16 cellular contexts compared by ENCODE assay signal in genomic region chr3:30638685-30639412, GRCh38. TPM values are rescaled to one million over a fixed set of nuclear protein-coding genes. Genes with fewer than 3 reads are reported as not detected.
A peak's percentile ranks its signal among the peaks of the same experiment; 100 is the strongest.
DNase-seq lines count a peak whose midpoint lies in the region; ATAC-seq and TF ChIP-seq lines count a peak whose summit lies in the region.
"Had no signal": no experiment of that assay in that cellular context is flagged by ENCODE, and none has a peak within 500 bp of the region (broad histone marks: within the 10 kb centered on the region; RNA-seq: fewer than 3 reads in every experiment).

No MANE protein-coding gene starts in this region.

- intact Hi-C loops in Right ventricle myocardium inferior (cut with DNase I) (no loop called here), cardiac septum (cut with DNase I) (no loop called here), uterus (cut with DNase I; ENCODE audit: low total_unique reads) (no loop called here)
- intact Hi-C loops in activated CD4-positive, alpha-beta memory T cell treated with anti-CD3 and anti-CD28 coated beads for 36 hours (cut with micrococcal nuclease) = no loop called here

- H3K4me1 Mint-ChIP-seq in activated CD4-positive, alpha-beta memory T cell treated with anti-CD3 and anti-CD28 coated beads for 36 hours (ENCODE audit: low read depth) = peaks cover 87% of the 10 kb centered on the region
- peaks cover 99 to 100% of the 10 kb centered on the region in 2 donors for H3K4me1 Mint-ChIP-seq in immature natural killer cell

- CTCF ChIA-PET in activated CD4-positive, alpha-beta memory T cell treated with anti-CD3 and anti-CD28 coated beads for 36 hours (lab: Charles Lee) = interaction anchor here (0.8 to 1.3 kb wide), 4 partner anchors 16 to 55 kb away, joined by 3 to 6 read pairs (median 3); no protein-coding TSS in a partner anchor

- H3K4me1 ChIP-seq in uterus = peaks cover 16 to 29% of the 10 kb centered on the region in 2 donors

- no peaks in the 10 kb centered on the region for H3K36me3 ChIP-seq in uterus
- H3K36me3 ChIP-seq: gastroesophageal sphincter, pancreas, thyroid gland had no signal

- TF ChIP-seq POLR2A in uterus (IDR thresholded peaks at IDR 0.05) = no peak

- peak overlapping the region; percentile 91 for H3K27ac Mint-ChIP-seq in activated CD4-positive, alpha-beta memory T cell treated with anti-CD3 and anti-CD28 coated beads for 36 hours
- H3K27ac Mint-ChIP-seq in immature natural killer cell = peak overlapping the region; percentile 43 to 100 (median 94)

- TF ChIP-seq CTCF in uterus (IDR thresholded peaks at IDR 0.05) = no peak

- H3K36me3 Mint-ChIP-seq in activated CD4-positive, alpha-beta memory T cell treated with anti-CD3 and anti-CD28 coated beads for 36 hours = peaks cover 21% of the 10 kb centered on the region
- H3K36me3 Mint-ChIP-seq in immature natural killer cell = peaks cover 0 to 12% (median 8%) of the 10 kb centered on the region in 3 donors

- DNase-seq in Right ventricle myocardium inferior (ENCODE audit: missing footprints) (peak; percentile 76), cardiac septum (ENCODE audit: low spot score) (no peak), immature natural killer cell (no peak), uterus (no peak), DMS79 (lab: John Stamatoyannopoulos, UW) (no peak), epidermal melanocyte (ENCODE audit: insufficient read length, low spot score) (no peak)
- no peak for DNase-seq in activated CD4-positive, alpha-beta memory T cell treated with anti-CD3 and anti-CD28 coated beads for 36 hours
- DNase-seq: activated gamma-delta T cell treated with Interleukin-2 at 50 U/mL for 16 hours, AML-193, dermis blood vessel endothelial cell, left lung, NCI-H1105, pancreas, thyroid gland had no signal

- H3K9me3 Mint-ChIP-seq in activated CD4-positive, alpha-beta memory T cell treated with anti-CD3 and anti-CD28 coated beads for 36 hours = no peaks in the 10 kb centered on the region
- no peaks in the 10 kb centered on the region for H3K9me3 Mint-ChIP-seq in immature natural killer cell

- no peaks in the 10 kb centered on the region for H3K27me3 ChIP-seq in uterus
- H3K27me3 ChIP-seq: gastroesophageal sphincter, left lung, pancreas, thyroid gland had no signal

- H3K4me3 Mint-ChIP-seq in activated CD4-positive, alpha-beta memory T cell treated with anti-CD3 and anti-CD28 coated beads for 36 hours = peak overlapping the region; percentile 40
- peak overlapping the region in 3 of 5 donors; percentile 9 to 68 (median 21) for H3K4me3 Mint-ChIP-seq in immature natural killer cell

- peak; percentile 68 for ATAC-seq in Right ventricle myocardium inferior
- ATAC-seq in HG03342 (IDR thresholded peaks at IDR 0.05; ENCODE audit: unreplicated experiment) = no peak
- ATAC-seq: gastroesophageal sphincter, left lung, pancreas had no signal

- POLR2A ChIA-PET in activated CD4-positive, alpha-beta memory T cell treated with anti-CD3 and anti-CD28 coated beads for 36 hours (lab: Charles Lee) = interaction anchor here (0.8 to 17.4 kb wide), 6 partner anchors 7 to 33 kb away, joined by 3 to 200 read pairs (median 12); partner anchors contain the start of gene TGFBR2

- H3K27me3 Mint-ChIP-seq in activated CD4-positive, alpha-beta memory T cell treated with anti-CD3 and anti-CD28 coated beads for 36 hours = no peaks in the 10 kb centered on the region
- H3K27me3 Mint-ChIP-seq in immature natural killer cell (ENCODE audit: low read depth in 3 of 3) = peaks cover 0 to 3% (median 2%) of the 10 kb centered on the region in 3 donors

- H3K27ac ChIP-seq in uterus = peak overlapping the region in 1 of 2 donors; percentile 48
- H3K27ac ChIP-seq: pancreas, thyroid gland had no signal

- H3K9me3 ChIP-seq in uterus = no peaks in the 10 kb centered on the region
- H3K9me3 ChIP-seq: gastroesophageal sphincter, left lung, pancreas, thyroid gland had no signal

- H3K4me3 ChIP-seq in uterus = no peak overlapping the region
- H3K4me3 ChIP-seq: gastroesophageal sphincter, left lung, pancreas, thyroid gland had no signal

RNA-seq across cellular contexts. Expression of gene TGFBR2, which starts 32.4 kb away (rescaled TPM):
- total RNA-seq in Right ventricle myocardium inferior (186 TPM), cardiac septum (66.7 TPM), uterus (100 to 1,000 TPM in 3 of 4 donors, 10 to 100 TPM in 1; 95.3 to 255 (median 211) TPM)
- total RNA-seq in activated CD4-positive, alpha-beta memory T cell treated with anti-CD3 and anti-CD28 coated beads for 36 hours = 10 to 100 TPM; 36.8 to 37.0 TPM
- polyA plus RNA-seq in immature natural killer cell = 100 to 1,000 TPM in 1 of 3 donors, 10 to 100 TPM in 2; 36.8 to 101 (median 43.6) TPM
